1 cellular context compared by ENCODE assay signal in the genomic region with DNA sequence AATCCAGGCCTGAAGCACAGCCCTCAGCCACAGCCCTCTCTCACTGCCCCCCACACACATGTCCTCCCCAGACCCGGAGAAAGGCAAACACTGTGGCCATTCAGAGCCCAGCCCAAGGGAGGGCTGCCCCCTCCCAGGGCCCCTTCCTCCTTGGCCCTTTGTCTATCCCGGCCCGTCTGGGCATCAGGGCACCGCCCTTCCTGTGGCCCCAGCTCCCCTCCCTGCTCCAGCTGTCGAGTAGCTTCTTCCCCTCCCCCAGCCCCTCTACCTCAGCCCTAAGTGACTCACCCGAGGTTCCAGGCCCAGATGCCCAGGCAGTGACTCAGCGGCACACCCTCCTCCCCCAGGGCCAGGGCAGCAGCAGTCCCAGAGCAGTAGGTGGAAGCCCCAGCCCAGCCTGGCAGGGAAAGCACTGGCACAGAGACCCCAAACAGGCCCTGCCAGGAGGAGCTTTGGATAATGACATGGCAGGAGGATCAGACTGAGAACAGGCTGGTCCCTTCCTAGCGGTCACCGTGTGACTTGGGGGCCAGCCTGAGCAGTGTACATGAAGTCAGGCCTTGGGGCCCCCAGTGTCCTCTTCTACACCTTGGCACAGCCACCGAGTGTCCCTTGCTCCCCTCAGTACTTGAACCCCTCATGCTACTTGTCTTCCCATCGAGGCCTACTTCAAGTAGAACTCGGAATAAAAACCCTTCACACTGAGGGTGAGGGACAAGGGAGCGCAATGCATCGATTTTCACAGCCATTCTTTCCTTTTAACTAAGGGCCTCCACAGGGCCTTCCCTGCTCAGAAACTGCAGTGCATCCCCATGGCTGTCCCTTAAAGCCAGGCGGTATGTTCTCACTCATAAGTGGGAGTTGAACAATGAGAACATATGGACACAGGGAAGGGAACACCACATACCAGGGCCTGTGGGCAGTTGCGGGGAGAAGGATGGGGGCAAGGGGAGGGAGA.
TF ChIP-seq lines count a peak whose summit lies in the region.

No MANE protein-coding gene starts in this region.

TF ChIP-seq in HEK293, 187 proteins besides CTCF, POLR2A, EP300 and RAD21 (continued from another document and continues in another):
- TF ChIP-seq, protein P1, sequence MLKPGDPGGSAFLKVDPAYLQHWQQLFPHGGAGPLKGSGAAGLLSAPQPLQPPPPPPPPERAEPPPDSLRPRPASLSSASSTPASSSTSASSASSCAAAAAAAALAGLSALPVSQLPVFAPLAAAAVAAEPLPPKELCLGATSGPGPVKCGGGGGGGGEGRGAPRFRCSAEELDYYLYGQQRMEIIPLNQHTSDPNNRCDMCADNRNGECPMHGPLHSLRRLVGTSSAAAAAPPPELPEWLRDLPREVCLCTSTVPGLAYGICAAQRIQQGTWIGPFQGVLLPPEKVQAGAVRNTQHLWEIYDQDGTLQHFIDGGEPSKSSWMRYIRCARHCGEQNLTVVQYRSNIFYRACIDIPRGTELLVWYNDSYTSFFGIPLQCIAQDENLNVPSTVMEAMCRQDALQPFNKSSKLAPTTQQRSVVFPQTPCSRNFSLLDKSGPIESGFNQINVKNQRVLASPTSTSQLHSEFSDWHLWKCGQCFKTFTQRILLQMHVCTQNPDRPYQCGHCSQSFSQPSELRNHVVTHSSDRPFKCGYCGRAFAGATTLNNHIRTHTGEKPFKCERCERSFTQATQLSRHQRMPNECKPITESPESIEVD (tag by site-specific recombination; IDR thresholded peaks at IDR 0.05): no peak
- TF ChIP-seq ZNF37A (tag by site-specific recombination; IDR thresholded peaks at IDR 0.05) (no peak), ZSCAN16 (tag by site-specific recombination; IDR thresholded peaks at IDR 0.05) (no peak), ZNF16 (tag by site-specific recombination; IDR thresholded peaks at IDR 0.05; ENCODE audit: low read depth) (no peak), ZNF24 (tag by site-specific recombination; IDR thresholded peaks at IDR 0.05) (peak; percentile 89), ZNF423 (tag by site-specific recombination; IDR thresholded peaks at IDR 0.05) (no peak), ZNF785 (tag by site-specific recombination; IDR thresholded peaks at IDR 0.05) (no peak), ZNF837 (tag by site-specific recombination; IDR thresholded peaks at IDR 0.05) (no peak), GLI2 (tag by site-specific recombination; IDR thresholded peaks at IDR 0.05; ENCODE audit: borderline replicate concordance, low read depth) (no peak), ZNF157 (tag by site-specific recombination; IDR thresholded peaks at IDR 0.05) (no peak), SP7 (tag by site-specific recombination; IDR thresholded peaks at IDR 0.05) (peak; percentile 97), GLI4 (tag by site-specific recombination; IDR thresholded peaks at IDR 0.05) (no peak), KLF16 (tag by site-specific recombination; IDR thresholded peaks at IDR 0.05) (peak; percentile 86), ZNF366 (tag by site-specific recombination; conservative IDR thresholded peaks at IDR 0.05) (peak; percentile 88), ZNF391 (tag by site-specific recombination; IDR thresholded peaks at IDR 0.05; ENCODE audit: borderline replicate concordance, low read depth) (peak; percentile 85; the same call in 1 of the 2 replicates), ZNF155 (tag by site-specific recombination; IDR thresholded peaks at IDR 0.05) (no peak), ZNF23 (tag by site-specific recombination; IDR thresholded peaks at IDR 0.05; ENCODE audit: borderline replicate concordance) (no peak), ZNF549 (tag by site-specific recombination; IDR thresholded peaks at IDR 0.05) (no peak), ZNF214 (tag by site-specific recombination; IDR thresholded peaks at IDR 0.05; ENCODE audit: borderline replicate concordance) (no peak), ZNF747 (tag by site-specific recombination; IDR thresholded peaks at IDR 0.05) (no peak), ZFP41 (tag by site-specific recombination; IDR thresholded peaks at IDR 0.05; ENCODE audit: borderline replicate concordance) (no peak), ZNF560 (tag by site-specific recombination; IDR thresholded peaks at IDR 0.05; ENCODE audit: borderline replicate concordance) (no peak), ZNF677 (tag by site-specific recombination; IDR thresholded peaks at IDR 0.05) (no peak), ZNF138 (tag by site-specific recombination; IDR thresholded peaks at IDR 0.05; ENCODE audit: borderline replicate concordance) (no peak), ZNF664 (tag by site-specific recombination; IDR thresholded peaks at IDR 0.05) (no peak), ZNF624 (tag by site-specific recombination; IDR thresholded peaks at IDR 0.05) (no peak), ZNF19 (tag by site-specific recombination; IDR thresholded peaks at IDR 0.05; ENCODE audit: low read depth) (no peak), ZNF791 (tag by site-specific recombination; IDR thresholded peaks at IDR 0.05) (no peak), ZNF658 (tag by site-specific recombination; IDR thresholded peaks at IDR 0.05) (no peak), ZEB2 (tag by site-specific recombination; IDR thresholded peaks at IDR 0.05) (peak; percentile 98), ZNF510 (tag by site-specific recombination; IDR thresholded peaks at IDR 0.05; ENCODE audit: insufficient replicate concordance) (no peak), ZNF501 (tag by site-specific recombination; IDR thresholded peaks at IDR 0.05) (peak; percentile 44; the same call in 1 of the 2 replicates), ZNF776 (tag by site-specific recombination; IDR thresholded peaks at IDR 0.05; ENCODE audit: borderline replicate concordance) (no peak), ZNF830 (tag by site-specific recombination; IDR thresholded peaks at IDR 0.05; ENCODE audit: low read depth) (no peak), ZNF571 (tag by site-specific recombination; IDR thresholded peaks at IDR 0.05) (no peak), ZNF133 (tag by site-specific recombination; IDR thresholded peaks at IDR 0.05) (no peak), FEZF1 (tag by site-specific recombination; IDR thresholded peaks at IDR 0.05) (no peak), EGR2 (tag by site-specific recombination; IDR thresholded peaks at IDR 0.05; ENCODE audit: low read depth) (peak; percentile 79), ZNF223 (tag by site-specific recombination; IDR thresholded peaks at IDR 0.05) (no peak), ZNF169 (tag by site-specific recombination; IDR thresholded peaks at IDR 0.05) (no peak), ZBTB48 (tag by site-specific recombination; IDR thresholded peaks at IDR 0.05) (peak; percentile 86), ZNF433 (tag by site-specific recombination; IDR thresholded peaks at IDR 0.05; ENCODE audit: low read depth) (no peak), ZNF548 (tag by site-specific recombination; IDR thresholded peaks at IDR 0.05) (no peak), ZNF701 (tag by site-specific recombination; IDR thresholded peaks at IDR 0.05) (no peak), ZNF202 (tag by site-specific recombination; IDR thresholded peaks at IDR 0.05; ENCODE audit: borderline replicate concordance) (no peak), ZNF514 (tag by site-specific recombination; IDR thresholded peaks at IDR 0.05) (no peak)
- TF ChIP-seq, protein P2, sequence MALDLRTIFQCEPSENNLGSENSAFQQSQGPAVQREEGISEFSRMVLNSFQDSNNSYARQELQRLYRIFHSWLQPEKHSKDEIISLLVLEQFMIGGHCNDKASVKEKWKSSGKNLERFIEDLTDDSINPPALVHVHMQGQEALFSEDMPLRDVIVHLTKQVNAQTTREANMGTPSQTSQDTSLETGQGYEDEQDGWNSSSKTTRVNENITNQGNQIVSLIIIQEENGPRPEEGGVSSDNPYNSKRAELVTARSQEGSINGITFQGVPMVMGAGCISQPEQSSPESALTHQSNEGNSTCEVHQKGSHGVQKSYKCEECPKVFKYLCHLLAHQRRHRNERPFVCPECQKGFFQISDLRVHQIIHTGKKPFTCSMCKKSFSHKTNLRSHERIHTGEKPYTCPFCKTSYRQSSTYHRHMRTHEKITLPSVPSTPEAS (tag by site-specific recombination; IDR thresholded peaks at IDR 0.05): peak; percentile 61
- TF ChIP-seq, protein P3, sequence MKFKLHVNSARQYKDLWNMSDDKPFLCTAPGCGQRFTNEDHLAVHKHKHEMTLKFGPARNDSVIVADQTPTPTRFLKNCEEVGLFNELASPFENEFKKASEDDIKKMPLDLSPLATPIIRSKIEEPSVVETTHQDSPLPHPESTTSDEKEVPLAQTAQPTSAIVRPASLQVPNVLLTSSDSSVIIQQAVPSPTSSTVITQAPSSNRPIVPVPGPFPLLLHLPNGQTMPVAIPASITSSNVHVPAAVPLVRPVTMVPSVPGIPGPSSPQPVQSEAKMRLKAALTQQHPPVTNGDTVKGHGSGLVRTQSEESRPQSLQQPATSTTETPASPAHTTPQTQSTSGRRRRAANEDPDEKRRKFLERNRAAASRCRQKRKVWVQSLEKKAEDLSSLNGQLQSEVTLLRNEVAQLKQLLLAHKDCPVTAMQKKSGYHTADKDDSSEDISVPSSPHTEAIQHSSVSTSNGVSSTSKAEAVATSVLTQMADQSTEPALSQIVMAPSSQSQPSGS (tag by site-specific recombination; IDR thresholded peaks at IDR 0.05; ENCODE audit: low read depth): no peak
- TF ChIP-seq, protein P4, sequence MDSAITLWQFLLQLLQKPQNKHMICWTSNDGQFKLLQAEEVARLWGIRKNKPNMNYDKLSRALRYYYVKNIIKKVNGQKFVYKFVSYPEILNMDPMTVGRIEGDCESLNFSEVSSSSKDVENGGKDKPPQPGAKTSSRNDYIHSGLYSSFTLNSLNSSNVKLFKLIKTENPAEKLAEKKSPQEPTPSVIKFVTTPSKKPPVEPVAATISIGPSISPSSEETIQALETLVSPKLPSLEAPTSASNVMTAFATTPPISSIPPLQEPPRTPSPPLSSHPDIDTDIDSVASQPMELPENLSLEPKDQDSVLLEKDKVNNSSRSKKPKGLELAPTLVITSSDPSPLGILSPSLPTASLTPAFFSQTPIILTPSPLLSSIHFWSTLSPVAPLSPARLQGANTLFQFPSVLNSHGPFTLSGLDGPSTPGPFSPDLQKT (IDR thresholded peaks at IDR 0.05; ENCODE audit: borderline replicate concordance, low read depth, low read length): no peak
- TF ChIP-seq, protein P5, sequence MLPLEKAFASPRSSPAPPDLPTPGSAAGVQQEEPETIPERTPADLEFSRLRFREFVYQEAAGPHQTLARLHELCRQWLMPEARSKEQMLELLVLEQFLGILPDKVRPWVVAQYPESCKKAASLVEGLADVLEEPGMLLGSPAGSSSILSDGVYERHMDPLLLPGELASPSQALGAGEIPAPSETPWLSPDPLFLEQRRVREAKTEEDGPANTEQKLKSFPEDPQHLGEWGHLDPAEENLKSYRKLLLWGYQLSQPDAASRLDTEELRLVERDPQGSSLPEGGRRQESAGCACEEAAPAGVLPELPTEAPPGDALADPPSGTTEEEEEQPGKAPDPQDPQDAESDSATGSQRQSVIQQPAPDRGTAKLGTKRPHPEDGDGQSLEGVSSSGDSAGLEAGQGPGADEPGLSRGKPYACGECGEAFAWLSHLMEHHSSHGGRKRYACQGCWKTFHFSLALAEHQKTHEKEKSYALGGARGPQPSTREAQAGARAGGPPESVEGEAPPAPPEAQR (tag by site-specific recombination; IDR thresholded peaks at IDR 0.05): peak; percentile 76; the same call in 1 of the 2 replicates
- TF ChIP-seq, protein P6, sequence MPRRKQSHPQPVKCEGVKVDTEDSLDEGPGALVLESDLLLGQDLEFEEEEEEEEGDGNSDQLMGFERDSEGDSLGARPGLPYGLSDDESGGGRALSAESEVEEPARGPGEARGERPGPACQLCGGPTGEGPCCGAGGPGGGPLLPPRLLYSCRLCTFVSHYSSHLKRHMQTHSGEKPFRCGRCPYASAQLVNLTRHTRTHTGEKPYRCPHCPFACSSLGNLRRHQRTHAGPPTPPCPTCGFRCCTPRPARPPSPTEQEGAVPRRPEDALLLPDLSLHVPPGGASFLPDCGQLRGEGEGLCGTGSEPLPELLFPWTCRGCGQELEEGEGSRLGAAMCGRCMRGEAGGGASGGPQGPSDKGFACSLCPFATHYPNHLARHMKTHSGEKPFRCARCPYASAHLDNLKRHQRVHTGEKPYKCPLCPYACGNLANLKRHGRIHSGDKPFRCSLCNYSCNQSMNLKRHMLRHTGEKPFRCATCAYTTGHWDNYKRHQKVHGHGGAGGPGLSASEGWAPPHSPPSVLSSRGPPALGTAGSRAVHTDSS (tag by site-specific recombination; IDR thresholded peaks at IDR 0.05): peak; percentile 40; the same call in 1 of the 2 replicates
- TF ChIP-seq, protein P7, sequence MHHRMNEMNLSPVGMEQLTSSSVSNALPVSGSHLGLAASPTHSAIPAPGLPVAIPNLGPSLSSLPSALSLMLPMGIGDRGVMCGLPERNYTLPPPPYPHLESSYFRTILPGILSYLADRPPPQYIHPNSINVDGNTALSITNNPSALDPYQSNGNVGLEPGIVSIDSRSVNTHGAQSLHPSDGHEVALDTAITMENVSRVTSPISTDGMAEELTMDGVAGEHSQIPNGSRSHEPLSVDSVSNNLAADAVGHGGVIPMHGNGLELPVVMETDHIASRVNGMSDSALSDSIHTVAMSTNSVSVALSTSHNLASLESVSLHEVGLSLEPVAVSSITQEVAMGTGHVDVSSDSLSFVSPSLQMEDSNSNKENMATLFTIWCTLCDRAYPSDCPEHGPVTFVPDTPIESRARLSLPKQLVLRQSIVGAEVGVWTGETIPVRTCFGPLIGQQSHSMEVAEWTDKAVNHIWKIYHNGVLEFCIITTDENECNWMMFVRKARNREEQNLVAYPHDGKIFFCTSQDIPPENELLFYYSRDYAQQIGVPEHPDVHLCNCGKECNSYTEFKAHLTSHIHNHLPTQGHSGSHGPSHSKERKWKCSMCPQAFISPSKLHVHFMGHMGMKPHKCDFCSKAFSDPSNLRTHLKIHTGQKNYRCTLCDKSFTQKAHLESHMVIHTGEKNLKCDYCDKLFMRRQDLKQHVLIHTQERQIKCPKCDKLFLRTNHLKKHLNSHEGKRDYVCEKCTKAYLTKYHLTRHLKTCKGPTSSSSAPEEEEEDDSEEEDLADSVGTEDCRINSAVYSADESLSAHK (tag by site-specific recombination; IDR thresholded peaks at IDR 0.05): 0 out of 2 replicates have a peak, but pooled peaks have one; percentile 36
- TF ChIP-seq, protein P8, sequence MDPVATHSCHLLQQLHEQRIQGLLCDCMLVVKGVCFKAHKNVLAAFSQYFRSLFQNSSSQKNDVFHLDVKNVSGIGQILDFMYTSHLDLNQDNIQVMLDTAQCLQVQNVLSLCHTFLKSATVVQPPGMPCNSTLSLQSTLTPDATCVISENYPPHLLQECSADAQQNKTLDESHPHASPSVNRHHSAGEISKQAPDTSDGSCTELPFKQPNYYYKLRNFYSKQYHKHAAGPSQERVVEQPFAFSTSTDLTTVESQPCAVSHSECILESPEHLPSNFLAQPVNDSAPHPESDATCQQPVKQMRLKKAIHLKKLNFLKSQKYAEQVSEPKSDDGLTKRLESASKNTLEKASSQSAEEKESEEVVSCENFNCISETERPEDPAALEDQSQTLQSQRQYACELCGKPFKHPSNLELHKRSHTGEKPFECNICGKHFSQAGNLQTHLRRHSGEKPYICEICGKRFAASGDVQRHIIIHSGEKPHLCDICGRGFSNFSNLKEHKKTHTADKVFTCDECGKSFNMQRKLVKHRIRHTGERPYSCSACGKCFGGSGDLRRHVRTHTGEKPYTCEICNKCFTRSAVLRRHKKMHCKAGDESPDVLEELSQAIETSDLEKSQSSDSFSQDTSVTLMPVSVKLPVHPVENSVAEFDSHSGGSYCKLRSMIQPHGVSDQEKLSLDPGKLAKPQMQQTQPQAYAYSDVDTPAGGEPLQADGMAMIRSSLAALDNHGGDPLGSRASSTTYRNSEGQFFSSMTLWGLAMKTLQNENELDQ (tag by site-specific recombination; IDR thresholded peaks at IDR 0.05; ENCODE audit: low read depth): no peak
